Comparison of ENCODE assay signal across 17 cellular contexts in genomic region chr14:22587247-22587646, GRCh38. TPM values are rescaled to one million over a fixed set of nuclear protein-coding genes. Genes with fewer than 3 reads are reported as not detected.
DNase-seq lines count a peak whose midpoint lies in the region; ATAC-seq and TF ChIP-seq lines count a peak whose summit lies in the region.
"Had no signal": no experiment of that assay in that cellular context is flagged by ENCODE, and none has a peak within 500 bp of the region (broad histone marks: within the 10 kb centered on the region; RNA-seq: fewer than 3 reads in every experiment).

No MANE protein-coding gene starts in this region.

- no peaks in the 10 kb centered on the region for H3K27me3 ChIP-seq in hepatocyte

- CTCF ChIA-PET in activated naive CD4-positive, alpha-beta T cell treated with anti-CD3 and anti-CD28 coated beads, Interleukin-2, amount 10 ng/mL, durations not matched to agents 7 days and 5 days (lab: Charles Lee): interaction anchor here (11.5 kb wide), 1 partner anchor 16 kb away, joined by 116 read pairs; no protein-coding TSS in a partner anchor
- CTCF ChIA-PET in activated B cell treated with CpG ODN at 0.5 μM for 24 hours (lab: Charles Lee): interaction anchor here (1.3 kb wide), 1 partner anchor 265 kb away, joined by 4 read pairs; no protein-coding TSS in a partner anchor

- no peaks in the 10 kb centered on the region for H3K9me3 Mint-ChIP-seq in activated naive CD4-positive, alpha-beta T cell treated with anti-CD3 and anti-CD28 coated beads, Interleukin-2, amount 10 ng/mL, durations not matched to agents 7 days and 5 days
- no peaks in the 10 kb centered on the region for H3K9me3 Mint-ChIP-seq in activated B cell treated with CpG ODN at 0.5 μM for 24 hours
- H3K9me3 Mint-ChIP-seq in type B pancreatic cell: no peaks in the 10 kb centered on the region
- H3K9me3 Mint-ChIP-seq: dendritic cell treated with granulocyte-macrophage colony-stimulating factor and Interleukin-4, amounts not matched to agents 40 ng/mL and 50 ng/mL, for 4 days had no signal

- no peaks in the 10 kb centered on the region for H3K27me3 Mint-ChIP-seq in activated naive CD4-positive, alpha-beta T cell treated with anti-CD3 and anti-CD28 coated beads, Interleukin-2, amount 10 ng/mL, durations not matched to agents 7 days and 5 days
- H3K27me3 Mint-ChIP-seq in activated B cell treated with CpG ODN at 0.5 μM for 24 hours (no peaks in the 10 kb centered on the region), type B pancreatic cell (peaks cover 5% of the 10 kb centered on the region)
- H3K27me3 Mint-ChIP-seq: dendritic cell treated with granulocyte-macrophage colony-stimulating factor and Interleukin-4, amounts not matched to agents 40 ng/mL and 50 ng/mL, for 4 days had no signal

- ATAC-seq in activated B cell treated with CpG ODN at 0.5 μM for 24 hours (ENCODE audit: low read depth): no peak

- H3K4me1 ChIP-seq in hepatocyte (ENCODE audit: insufficient read depth): peaks cover 5% of the 10 kb centered on the region

- POLR2A ChIA-PET in activated B cell treated with CpG ODN at 0.5 μM for 24 hours (lab: Charles Lee): no interaction called here

- H3K4me3 Mint-ChIP-seq in activated naive CD4-positive, alpha-beta T cell treated with anti-CD3 and anti-CD28 coated beads, Interleukin-2, amount 10 ng/mL, durations not matched to agents 7 days and 5 days: peak overlapping the region; percentile 98
- peak overlapping the region; percentile 53 for H3K4me3 Mint-ChIP-seq in activated B cell treated with CpG ODN at 0.5 μM for 24 hours
- peak overlapping the region; percentile 93 for H3K4me3 Mint-ChIP-seq in type B pancreatic cell

- H3K36me3 Mint-ChIP-seq in activated naive CD4-positive, alpha-beta T cell treated with anti-CD3 and anti-CD28 coated beads, Interleukin-2, amount 10 ng/mL, durations not matched to agents 7 days and 5 days: peaks cover 40% of the 10 kb centered on the region
- H3K36me3 Mint-ChIP-seq in activated B cell treated with CpG ODN at 0.5 μM for 24 hours (ENCODE audit: low read depth): peaks cover 40% of the 10 kb centered on the region
- peaks cover 19% of the 10 kb centered on the region for H3K36me3 Mint-ChIP-seq in type B pancreatic cell

- H3K4me1 Mint-ChIP-seq in activated naive CD4-positive, alpha-beta T cell treated with anti-CD3 and anti-CD28 coated beads, Interleukin-2, amount 10 ng/mL, durations not matched to agents 7 days and 5 days: peaks cover 78% of the 10 kb centered on the region
- H3K4me1 Mint-ChIP-seq in activated B cell treated with CpG ODN at 0.5 μM for 24 hours (peaks cover 73% of the 10 kb centered on the region), type B pancreatic cell (ENCODE audit: unreplicated experiment) (peaks cover 37% of the 10 kb centered on the region)

- no peak overlapping the region for H3K27ac ChIP-seq in hepatocyte

- H3K4me3 ChIP-seq in hepatocyte: no peak overlapping the region

- no peaks in the 10 kb centered on the region for H3K9me2 ChIP-seq in hepatocyte (replicated peaks; ENCODE audit: insufficient read depth)

- H2AFZ ChIP-seq in hepatocyte: no peak overlapping the region

- peak overlapping the region; percentile 99 for H3K27ac Mint-ChIP-seq in activated naive CD4-positive, alpha-beta T cell treated with anti-CD3 and anti-CD28 coated beads, Interleukin-2, amount 10 ng/mL, durations not matched to agents 7 days and 5 days
- H3K27ac Mint-ChIP-seq in activated B cell treated with CpG ODN at 0.5 μM for 24 hours: peak overlapping the region; percentile 24
- peak overlapping the region; percentile 37 for H3K27ac Mint-ChIP-seq in type B pancreatic cell
- H3K27ac Mint-ChIP-seq: dendritic cell treated with granulocyte-macrophage colony-stimulating factor and Interleukin-4, amounts not matched to agents 40 ng/mL and 50 ng/mL, for 4 days had no signal

- DNase-seq in activated naive CD4-positive, alpha-beta T cell treated with anti-CD3 and anti-CD28 coated beads, Interleukin-2, amount 10 ng/mL, durations not matched to agents 7 days and 5 days: no peak
- no peak for DNase-seq in activated naive CD4-positive, alpha-beta T cell treated with anti-CD3 and anti-CD28 coated beads, Interleukin-2, amount 50 U/mL, for 16 hours
- DNase-seq in activated B cell treated with CpG ODN at 0.5 μM for 24 hours (no peak), hepatocyte (ENCODE audit: low spot score) (no peak), type B pancreatic cell (ENCODE audit: extremely low spot score, unreplicated experiment) (no peak), NOMO-1 treated with DMSO at 0.1 percent for 48 hours (lab: John Stamatoyannopoulos, UW; ENCODE audit: unreplicated experiment) (no peak), NCI-H187 treated with DMSO at 0.1 percent for 48 hours (lab: John Stamatoyannopoulos, UW) (no peak), NCI-H510A treated with DMSO at 0.1 percent for 48 hours (lab: John Stamatoyannopoulos, UW) (no peak)
- DNase-seq: AML-193; GOT3; NCI-H2081; stimulated activated CD4-positive, alpha-beta T cell treated with anti-CD3 and anti-CD28 coated beads, Interleukin-4, amount 100 ng/mL, for 1 hour; T-helper 9 cell had no signal

- intact Hi-C loops in activated B cell treated with CpG ODN at 0.5 μM for 24 hours (cut with micrococcal nuclease): loop anchor here (10.0 kb wide), 1 partner anchor 1282 kb away; no protein-coding TSS in a partner anchor

- WGBS in hepatocyte (ENCODE audit: low lambda C conversion rate, missing lambda C conversion rate): 97% methylated on average over 5 of the region's 5 CpGs

- no peak for TF ChIP-seq CTCF in activated B cell treated with CpG ODN at 0.5 μM for 24 hours (IDR thresholded peaks at IDR 0.05)
- no peak for TF ChIP-seq CTCF in hepatocyte (IDR thresholded peaks at IDR 0.05; ENCODE audit: poor library complexity)
- TF ChIP-seq CTCF in type B pancreatic cell (conservative IDR thresholded peaks at IDR 0.05): no peak

- no peaks in the 10 kb centered on the region for H3K9me3 ChIP-seq in hepatocyte (ENCODE audit: low read depth)

- H3K79me2 ChIP-seq in hepatocyte: peaks cover 64% of the 10 kb centered on the region

- no peaks in the 10 kb centered on the region for H3K36me3 ChIP-seq in hepatocyte (replicated peaks; ENCODE audit: insufficient read depth, low read depth)

- no peaks in the 10 kb centered on the region for H4K20me1 ChIP-seq in hepatocyte (ENCODE audit: insufficient read depth, poor library complexity, severe bottlenecking)

- H3K4me2 ChIP-seq in hepatocyte: peak overlapping the region; percentile 83

RNA-seq across cellular contexts. Expression of gene DAD1, which starts 1.8 kb away (rescaled TPM):
- 123 and 139 TPM in 2 replicates for total RNA-seq in activated B cell treated with CpG ODN at 0.5 μM for 24 hours
- total RNA-seq in hepatocyte: 327 and 358 TPM in 2 replicates
- polyA plus RNA-seq in hepatocyte: 441 and 463 TPM in 2 replicates
- 191 and 228 TPM in 2 replicates for total RNA-seq in type B pancreatic cell (ENCODE audit: low replicate concordance)

RNA-seq across cellular contexts. Expression of gene ABHD4, which starts 10.9 kb away (rescaled TPM):
- total RNA-seq in activated B cell treated with CpG ODN at 0.5 μM for 24 hours: 12.1 and 13.0 TPM in 2 replicates
- 30.7 and 33.9 TPM in 2 replicates for total RNA-seq in hepatocyte
- polyA plus RNA-seq in hepatocyte: 43.3 and 49.8 TPM in 2 replicates
- 34.1 and 71.0 TPM in 2 replicates for total RNA-seq in type B pancreatic cell (ENCODE audit: low replicate concordance)

RNA-seq across cellular contexts. Expression of gene OR6J1, which starts 56.9 kb away (rescaled TPM):
- total RNA-seq in activated B cell treated with CpG ODN at 0.5 μM for 24 hours: not detected in 2 replicates
- 0.03 TPM in 1 of 2 replicates, not detected in the other for total RNA-seq in hepatocyte
- not detected in 2 replicates for polyA plus RNA-seq in hepatocyte
- not detected in 2 replicates for total RNA-seq in type B pancreatic cell (ENCODE audit: low replicate concordance)
- total RNA-seq: glomerular endothelial cell, omental fat pad, temporal lobe had no signal

Comparison
In these comparisons a context has a peak if more than half of its experiments do, and no peak if none do; other contexts are left out.
1. H3K27ac Mint-ChIP-seq: peak in every context shown above with its lines; median percentile 99 in activated naive CD4-positive, alpha-beta T cell treated with anti-CD3 and anti-CD28 coated beads, Interleukin-2, amount 10 ng/mL, durations not matched to agents 7 days and 5 days; 37 in type B pancreatic cell; 24 in activated B cell treated with CpG ODN at 0.5 μM for 24 hours.